Comparison of ENCODE assay signal across 15 cellular contexts in genomic region chr7:77388055-77388454, GRCh38.
"Had no signal": no experiment of that assay in that cellular context is flagged by ENCODE, and none has a peak within 500 bp of the region (broad histone marks: within the 10 kb centered on the region; RNA-seq: fewer than 3 reads in every experiment).

No MANE protein-coding gene starts in this region.

- FAIRE-seq: astrocyte had no signal

- H3K27me3 ChIP-seq: foreskin keratinocyte, transverse colon had no signal

- H3K9me3 ChIP-seq: left ventricle myocardium inferior, transverse colon had no signal

- H3K36me3 ChIP-seq: transverse colon had no signal

- H3K4me3 ChIP-seq: left ventricle myocardium inferior, transverse colon had no signal

- H3K27ac ChIP-seq: foreskin keratinocyte, left ventricle myocardium inferior, transverse colon had no signal

- DNase-seq: activated CD4-positive, alpha-beta T cell treated with anti-CD3 and anti-CD28 coated beads, Interleukin-2, amount 10 ng/mL, durations not matched to agents 24 days and 14 days; activated CD8-positive, alpha-beta memory T cell treated with anti-CD3 and anti-CD28 coated beads for 24 hours; activated naive CD4-positive, alpha-beta T cell treated with Interleukin-2 at 50 U/mL for 16 hours; activated naive CD8-positive, alpha-beta T cell treated with anti-CD3 and anti-CD28 coated beads, Interleukin-2, amount 50 U/mL, for 24 hours; foreskin keratinocyte; head of caudate nucleus; islet precursor cell; left ventricle myocardium inferior; stimulated activated CD4-positive, alpha-beta T cell treated with anti-CD3 and anti-CD28 coated beads, Interleukin-2, amount 100 ng/mL, for 24 hours; stimulated activated naive CD4-positive, alpha-beta T cell; substantia nigra; transverse colon had no signal

- ATAC-seq: activated naive CD8-positive, alpha-beta T cell treated with anti-CD3 and anti-CD28 coated beads, Interleukin-2, amount 50 U/mL, for 24 hours; foreskin keratinocyte; sciatic nerve; WTC11 had no signal
